9 cellular contexts compared by ENCODE assay signal in genomic region chr18:55404811-55405654, GRCh38.
DNase-seq lines count a peak whose midpoint lies in the region; ATAC-seq, FAIRE-seq and TF ChIP-seq lines count a peak whose summit lies in the region.
"Had no signal": no experiment of that assay in that cellular context is flagged by ENCODE, and none has a peak within 500 bp of the region (broad histone marks: within the 10 kb centered on the region; RNA-seq: fewer than 3 reads in every experiment).

No MANE protein-coding gene starts in this region.

- intact Hi-C loops in left lung (cut with DNase I): loop anchor here in 1 of 2 donors (5.0 kb wide), 1 partner anchor 177 kb away; no protein-coding TSS in a partner anchor

- H3K36me3 ChIP-seq in astrocyte (ENCODE audit: insufficient read depth, low read length): no peaks in the 10 kb centered on the region
- no peaks in the 10 kb centered on the region for H3K36me3 ChIP-seq in left lung
- no peaks in the 10 kb centered on the region for H3K36me3 ChIP-seq in thymus (ENCODE audit: control insufficient read depth, insufficient read depth)

- 94% methylated on average over 8 of the region's 8 CpGs for WGBS in thymus

- ATAC-seq in left lung (no peak), HG02852 (IDR thresholded peaks at IDR 0.05; ENCODE audit: unreplicated experiment) (no peak)

- H3K27me3 ChIP-seq in astrocyte (ENCODE audit: insufficient read depth, low read length): no peaks in the 10 kb centered on the region
- H3K27me3 ChIP-seq in left lung: no peaks in the 10 kb centered on the region
- no peaks in the 10 kb centered on the region for H3K27me3 ChIP-seq in thymus (ENCODE audit: control insufficient read depth, insufficient read depth)

- H3K9me3 Mint-ChIP-seq in HFFc6: no peaks in the 10 kb centered on the region
- H3K9me3 Mint-ChIP-seq in astrocyte (ENCODE audit: unreplicated experiment): no peaks in the 10 kb centered on the region

- peak overlapping the region; percentile 78 for H3K4me3 Mint-ChIP-seq in HFFc6
- H3K4me3 Mint-ChIP-seq in astrocyte (ENCODE audit: unreplicated experiment): peak overlapping the region; percentile 75

- peaks cover 82% of the 10 kb centered on the region for H3K79me2 ChIP-seq in astrocyte (ENCODE audit: insufficient read depth, low read length)

- H3K27me3 Mint-ChIP-seq in HFFc6 (ENCODE audit: insufficient read depth) (no peaks in the 10 kb centered on the region), astrocyte (ENCODE audit: low read depth, unreplicated experiment) (no peaks in the 10 kb centered on the region)

- FAIRE-seq in astrocyte (lab: Jason Lieb, UNC): peak; percentile 9

- H3K4me1 ChIP-seq in astrocyte (ENCODE audit: insufficient read depth, low read length): peaks cover 60% of the 10 kb centered on the region
- peaks cover 0 to 30% of the 10 kb centered on the region in 2 donors for H3K4me1 ChIP-seq in left lung
- no peaks in the 10 kb centered on the region for H3K4me1 ChIP-seq in thymus (ENCODE audit: control insufficient read depth, insufficient read depth, low read length)

- peak overlapping the region; percentile 79 for H3K4me2 ChIP-seq in astrocyte (ENCODE audit: low read length)

- H3K36me3 Mint-ChIP-seq in HFFc6 (ENCODE audit: low read depth): no peaks in the 10 kb centered on the region
- peaks cover 2% of the 10 kb centered on the region for H3K36me3 Mint-ChIP-seq in astrocyte (ENCODE audit: low read depth, unreplicated experiment)

- H4K20me1 ChIP-seq in astrocyte (ENCODE audit: insufficient read depth, low read length): no peaks in the 10 kb centered on the region

- H3K4me3 ChIP-seq in astrocyte (ENCODE audit: insufficient read depth, low read depth, low read length) (no peak overlapping the region), left lung (no peak overlapping the region), thymus (ENCODE audit: low read length) (no peak overlapping the region)

- H3K27ac Mint-ChIP-seq in HFFc6: peak overlapping the region; percentile 86
- peak overlapping the region; percentile 98 for H3K27ac Mint-ChIP-seq in astrocyte (ENCODE audit: unreplicated experiment)

- peak overlapping the region; percentile 86 for H3K27ac ChIP-seq in astrocyte (ENCODE audit: low read depth, low read length)
- peak overlapping the region; percentile 8 to 67 for H3K27ac ChIP-seq in left lung
- H3K27ac ChIP-seq in thymus (ENCODE audit: low read depth): peak overlapping the region; percentile 49

- H3K4me1 Mint-ChIP-seq in HFFc6 (ENCODE audit: low read depth) (peaks cover 75% of the 10 kb centered on the region), astrocyte (ENCODE audit: low read depth, unreplicated experiment) (peaks cover 58% of the 10 kb centered on the region)

- H3K9me3 ChIP-seq in astrocyte (ENCODE audit: insufficient read depth, low read depth, low read length) (no peaks in the 10 kb centered on the region), left lung (no peaks in the 10 kb centered on the region), thymus (ENCODE audit: control insufficient read depth) (no peaks in the 10 kb centered on the region)

- peak overlapping the region; percentile 71 for H3K9ac ChIP-seq in astrocyte (ENCODE audit: low read length)

- no peak for TF ChIP-seq CTCF in HFFc6 (IDR thresholded peaks at IDR 0.05)
- TF ChIP-seq CTCF in astrocyte (IDR thresholded peaks at IDR 0.05; ENCODE audit: insufficient read depth, low read depth, low read length): no peak
- TF ChIP-seq CTCF in left lung (IDR thresholded peaks at IDR 0.05): no peak

- H2AFZ ChIP-seq in astrocyte (ENCODE audit: low read depth, low read length): no peak overlapping the region

- DNase-seq in HFFc6: no peak
- DNase-seq in astrocyte (ENCODE audit: low read depth): no peak
- DNase-seq in left lung: no peak
- DNase-seq in activated CD4-positive, alpha-beta T cell treated with anti-CD3 and anti-CD28 coated beads, Interleukin-2, amount 50 U/mL, for 4 hours: no peak
- no peak for DNase-seq in GM19238 (ENCODE audit: insufficient read length, low spot score)
- DNase-seq: activated CD8-positive, alpha-beta memory T cell treated with anti-CD3 and anti-CD28 coated beads, Interleukin-2, amount 50 U/mL, for 48 hours; GDM1 had no signal
